In genomic region chr14:50762001-50762930, GRCh38 we compare ENCODE assay signal across 8 cellular contexts.
DNase-seq lines count a peak whose midpoint lies in the region; ATAC-seq and TF ChIP-seq lines count a peak whose summit lies in the region.

No MANE protein-coding gene starts in this region.

- TF ChIP-seq CTCF in testis (IDR thresholded peaks at IDR 0.05) = no peak

- peak; percentile 73 for ATAC-seq in GM21381 (IDR thresholded peaks at IDR 0.05; ENCODE audit: unreplicated experiment)
- peak; percentile 67 for ATAC-seq in HG03575 (IDR thresholded peaks at IDR 0.05; ENCODE audit: extremely low read depth, insufficient number of reproducible peaks, low FRiP score, unreplicated experiment)

- no peak overlapping the region for H3K4ac ChIP-seq in trophoblast cell (ENCODE audit: low read depth, low read length)

- H4K12ac ChIP-seq in trophoblast cell (ENCODE audit: low read depth, low read length) = no peak overlapping the region

- peak; percentile 82 for DNase-seq in Daoy (ENCODE audit: low read depth)
- DNase-seq in fibroblast of gingiva (ENCODE audit: low read depth) = peak; percentile 60
- no peak for DNase-seq in testis
- no peak for DNase-seq in trophoblast cell
- no peak for DNase-seq in NCI-H1436 (lab: John Stamatoyannopoulos, UW)
- no peak for DNase-seq in AML-193 (lab: John Stamatoyannopoulos, UW)

- H3K27me3 ChIP-seq in testis (no peaks in the 10 kb centered on the region), trophoblast cell (ENCODE audit: insufficient read depth, low read length) (no peaks in the 10 kb centered on the region)

- H3K4me1 ChIP-seq in testis = peaks cover 6% of the 10 kb centered on the region
- H3K4me1 ChIP-seq in trophoblast cell (ENCODE audit: control insufficient read depth in 1 of 2, insufficient read depth in 2 of 2, low read length in 2 of 2) = peaks cover 5% of the 10 kb centered on the region in 2 experiments

- no peak overlapping the region for H2BK120ac ChIP-seq in trophoblast cell (ENCODE audit: insufficient read depth, low read length, poor library complexity)

- no peak overlapping the region for H3K9ac ChIP-seq in trophoblast cell (ENCODE audit: low read length)

- intact Hi-C loops in testis (cut with DNase I; ENCODE audit: low total_unique reads) = no loop called here

- H3K23ac ChIP-seq in trophoblast cell (ENCODE audit: low read length) = no peak overlapping the region

- H2BK5ac ChIP-seq in trophoblast cell (ENCODE audit: low read depth, low read length, poor library complexity) = no peak overlapping the region

- H2BK12ac ChIP-seq in trophoblast cell (ENCODE audit: low read length) = no peak overlapping the region

- H3K18ac ChIP-seq in trophoblast cell (ENCODE audit: low read length) = no peak overlapping the region

- TF ChIP-seq POLR2A in testis (IDR thresholded peaks at IDR 0.05) = no peak

- H3K4me2 ChIP-seq in trophoblast cell (ENCODE audit: low read length) = no peak overlapping the region

- H3K4me3 ChIP-seq in testis = no peak overlapping the region
- H3K4me3 ChIP-seq in trophoblast cell (ENCODE audit: low read depth, low read length) = no peak overlapping the region

- H3K9me3 ChIP-seq in testis (no peaks in the 10 kb centered on the region), trophoblast cell (ENCODE audit: insufficient read depth, low read depth, low read length) (no peaks in the 10 kb centered on the region)

- no peak overlapping the region for H4K91ac ChIP-seq in trophoblast cell (ENCODE audit: low read depth, low read length)

- no peak overlapping the region for H2AFZ ChIP-seq in trophoblast cell (ENCODE audit: insufficient read depth, low read length, poor library complexity)

- H4K8ac ChIP-seq in trophoblast cell (ENCODE audit: low read depth, low read length) = no peak overlapping the region

- 90 to 92% methylated on average over 9 of the region's 9 CpGs for WGBS in testis, 2 donors
- no CpG with 5 or more reads among the region's 9 CpGs for WGBS in trophoblast cell (ENCODE audit: extremely low coverage, insufficient coverage, insufficient read length)

- no peak overlapping the region for H2AK5ac ChIP-seq in trophoblast cell (ENCODE audit: low read length)

- H3K14ac ChIP-seq in trophoblast cell (ENCODE audit: low read length) = no peak overlapping the region

- H3K27ac ChIP-seq in testis (peak overlapping the region; percentile 47 to 50), trophoblast cell (ENCODE audit: low read depth, low read length) (no peak overlapping the region)

- peaks cover 4% of the 10 kb centered on the region for H3K79me1 ChIP-seq in trophoblast cell (ENCODE audit: low read length)

- no peaks in the 10 kb centered on the region for H3K79me2 ChIP-seq in trophoblast cell (ENCODE audit: control insufficient read depth, insufficient read depth, low read length, poor library complexity)

- H3K36me3 ChIP-seq in testis (ENCODE audit: low read depth, missing control alignments) = no peaks in the 10 kb centered on the region
- H3K36me3 ChIP-seq in trophoblast cell (ENCODE audit: control insufficient read depth in 1 of 2, insufficient read depth in 2 of 2, low read length in 2 of 2) = peaks cover 2 to 13% of the 10 kb centered on the region in 2 experiments

Comparison
In these comparisons a context has a peak if more than half of its experiments do, and no peak if none do; other contexts are left out.
1. DNase-seq: peak in Daoy (single experiment) and fibroblast of gingiva (single experiment); none in testis (single experiment), trophoblast cell (0 of 2), NCI-H1436 (single experiment) and AML-193 (0 of 2).